24 cellular contexts compared by ENCODE assay signal in genomic region chr13:22265563-22265962, GRCh38.
A peak's percentile ranks its signal among the peaks of the same experiment; 100 is the strongest.
DNase-seq lines count a peak whose midpoint lies in the region; ATAC-seq lines count a peak whose summit lies in the region.
"Had no signal": no experiment of that assay in that cellular context is flagged by ENCODE, and none has a peak within 500 bp of the region (broad histone marks: within the 10 kb centered on the region; RNA-seq: fewer than 3 reads in every experiment).

No MANE protein-coding gene starts in this region.

- H3K27ac Mint-ChIP-seq in T-cell, result no peak overlapping the region
- H3K27ac Mint-ChIP-seq: CD14-positive monocyte; CD4-positive, alpha-beta memory T cell; CD4-positive, CD25-positive, alpha-beta regulatory T cell; CD8-positive, alpha-beta memory T cell had no signal

- H3K4me1 ChIP-seq in right cardiac atrium (ENCODE audit: control insufficient read depth, insufficient read depth, low read length), result no peaks in the 10 kb centered on the region
- H3K4me1 ChIP-seq: BE2C had no signal

- no peaks in the 10 kb centered on the region for H3K27me3 ChIP-seq in right cardiac atrium (ENCODE audit: control insufficient read depth, insufficient read depth)
- H3K27me3 ChIP-seq: BE2C, BLaER1 had no signal

- POLR2A ChIA-PET in T-cell (lab: Charles Lee), result interaction anchor here in 1 of 2 donors (0.7 kb wide), 1 partner anchor 14 kb away, joined by 4 read pairs; no protein-coding TSS in a partner anchor

- H3K4me3 Mint-ChIP-seq in T-cell, result no peak overlapping the region
- H3K4me3 Mint-ChIP-seq: CD14-positive monocyte; CD4-positive, alpha-beta memory T cell; CD4-positive, CD25-positive, alpha-beta regulatory T cell; CD8-positive, alpha-beta memory T cell had no signal

- ATAC-seq in Right ventricle myocardium superior (ENCODE audit: poor library complexity) (peak; percentile 73), left ventricle myocardium superior (peak; percentile 79), right cardiac atrium (no peak), T-cell (replicated peaks in 1 of 4) (no peak)
- ATAC-seq: GM12878 had no signal

- intact Hi-C loops in Right ventricle myocardium superior (cut with DNase I), result no loop called here
- intact Hi-C loops in cardiac septum (cut with DNase I), result no loop called here
- intact Hi-C loops in left ventricle myocardium superior (cut with micrococcal nuclease), result no loop called here
- intact Hi-C loops in right cardiac atrium (cut with DNase I), result no loop called here

- H3K4me3 ChIP-seq in right cardiac atrium (ENCODE audit: low read length), result no peak overlapping the region
- H3K4me3 ChIP-seq: BLaER1, GM12878 had no signal

- H3K27ac ChIP-seq in right cardiac atrium (ENCODE audit: low read length), result no peak overlapping the region
- H3K27ac ChIP-seq: BLaER1 had no signal

- H3K27me3 Mint-ChIP-seq in T-cell, result no peaks in the 10 kb centered on the region
- H3K27me3 Mint-ChIP-seq: CD4-positive, alpha-beta memory T cell; CD4-positive, CD25-positive, alpha-beta regulatory T cell had no signal

- CTCF ChIA-PET in T-cell (lab: Charles Lee), result no interaction called here

- H3K4me1 Mint-ChIP-seq in T-cell, result no peaks in the 10 kb centered on the region
- H3K4me1 Mint-ChIP-seq: CD14-positive monocyte; CD4-positive, CD25-positive, alpha-beta regulatory T cell had no signal

- no peaks in the 10 kb centered on the region for H3K9me3 Mint-ChIP-seq in T-cell
- H3K9me3 Mint-ChIP-seq: CD8-positive, alpha-beta memory T cell had no signal

- 83% methylated on average over 5 of the region's 5 CpGs for WGBS in right cardiac atrium

- H3K36me3 Mint-ChIP-seq in T-cell, result no peaks in the 10 kb centered on the region
- H3K36me3 Mint-ChIP-seq: CD14-positive monocyte; CD4-positive, CD25-positive, alpha-beta regulatory T cell had no signal

- H3K9me3 ChIP-seq in right cardiac atrium (ENCODE audit: control insufficient read depth, low read length), result no peaks in the 10 kb centered on the region
- H3K9me3 ChIP-seq: BE2C had no signal

- DNase-seq in Right ventricle myocardium superior (no peak), cardiac septum (ENCODE audit: low spot score) (no peak), left ventricle myocardium superior (no peak), right cardiac atrium (no peak), putamen (ENCODE audit: low spot score) (peak; percentile 31), T-cell (no peak)
- DNase-seq: 8988T; ACHN; BE2C; C1 segment of cervical spinal cord; CD4-positive, alpha-beta memory T cell; CD4-positive, CD25-positive, alpha-beta regulatory T cell; CD8-positive, alpha-beta memory T cell; COR-L47; DMS 273 treated with DMSO at 0.1 percent for 48 hours; DMS153; DMS53; DMS79; DND-41; EL; GDM1 had no signal

Comparison
In these comparisons a context has a peak if more than half of its experiments do, and no peak if none do; other contexts are left out.
1. ATAC-seq: peak in Right ventricle myocardium superior (single experiment) and left ventricle myocardium superior (single experiment); none in right cardiac atrium (0 of 2) and T-cell (0 of 4).